ENCODE assay signal across 2 cellular contexts in genomic region chr19:45150731-45151725, GRCh38.
TF ChIP-seq lines count a peak whose summit lies in the region.

No MANE protein-coding gene starts in this region.

TF ChIP-seq in IMR-90, 13 proteins besides CTCF, POLR2A, EP300 and RAD21:
- TF ChIP-seq USF2 (IDR thresholded peaks at IDR 0.05; ENCODE audit: low read depth, low read length) (no peak), FOS (IDR thresholded peaks at IDR 0.05; ENCODE audit: low read depth, low read length) (no peak), NFE2L2 (IDR thresholded peaks at IDR 0.05; ENCODE audit: low read depth, low read length) (no peak), ELK1 (IDR thresholded peaks at IDR 0.05; ENCODE audit: borderline replicate concordance, low read depth, low read length) (no peak), RCOR1 (IDR thresholded peaks at IDR 0.05; ENCODE audit: insufficient replicate concordance, low read length) (no peak), BHLHE40 (IDR thresholded peaks at IDR 0.05; ENCODE audit: low read depth, low read length) (no peak), MAFK (IDR thresholded peaks at IDR 0.05; ENCODE audit: low read depth, low read length) (no peak), SMC3 (IDR thresholded peaks at IDR 0.05; ENCODE audit: low read depth, low read length) (no peak), CHD1 (IDR thresholded peaks at IDR 0.05; ENCODE audit: low read depth, low read length) (no peak), CEBPB (IDR thresholded peaks at IDR 0.05; ENCODE audit: low read depth, low read length) (no peak), MXI1 (IDR thresholded peaks at IDR 0.05; ENCODE audit: borderline replicate concordance, low read depth, low read length) (no peak), MAZ (IDR thresholded peaks at IDR 0.05; ENCODE audit: borderline replicate concordance, low read depth, low read length) (no peak), RFX5 (IDR thresholded peaks at IDR 0.05; ENCODE audit: low read depth, low read length) (no peak)

TF ChIP-seq in K562, 482 proteins besides CTCF, POLR2A, EP300 and RAD21:
- TF ChIP-seq ZNF354B (CRISPR knock-in tag; IDR thresholded peaks at IDR 0.05) = no peak
- TF ChIP-seq HDAC6 (IDR thresholded peaks at IDR 0.05; ENCODE audit: low read depth, low read length) = no peak
- TF ChIP-seq TFAP4 (CRISPR knock-in tag; IDR thresholded peaks at IDR 0.05; ENCODE audit: borderline replicate concordance) = 0 out of 2 replicates have a peak, but pooled peaks have one; percentile 22
- no peak for TF ChIP-seq ZNF175 (CRISPR knock-in tag; IDR thresholded peaks at IDR 0.05; ENCODE audit: low read depth)
- no peak for TF ChIP-seq ZNF431 (CRISPR knock-in tag; IDR thresholded peaks at IDR 0.05)
- TF ChIP-seq POLR2AphosphoS2 (IDR thresholded peaks at IDR 0.05; ENCODE audit: low read length) = no peak
- TF ChIP-seq SPI1 (IDR thresholded peaks at IDR 0.05; ENCODE audit: borderline replicate concordance, low read depth, low read length) = 0 out of 2 replicates have a peak, but pooled peaks have one; percentile 1
- TF ChIP-seq NFIC (IDR thresholded peaks at IDR 0.05) = peak; percentile 88
TF ChIP-seq in K562: peak in this region for 3.
